Comparison of ENCODE assay signal across 8 cellular contexts in genomic region chr18:58862851-58863538, GRCh38. TPM values are rescaled to one million over a fixed set of nuclear protein-coding genes. Genes with fewer than 3 reads are reported as not detected.
DNase-seq lines count a peak whose midpoint lies in the region; ATAC-seq, FAIRE-seq and TF ChIP-seq lines count a peak whose summit lies in the region.

No MANE protein-coding gene starts in this region.

- H3K9me3 ChIP-seq in astrocyte (ENCODE audit: insufficient read depth, low read depth, low read length) (no peaks in the 10 kb centered on the region), iPS DF 6.9 (ENCODE audit: control insufficient read depth, insufficient read depth, low read length) (no peaks in the 10 kb centered on the region), gastrocnemius medialis (no peaks in the 10 kb centered on the region), HAP-1 (no peaks in the 10 kb centered on the region)

- H3K4me1 ChIP-seq in astrocyte (ENCODE audit: insufficient read depth, low read length) (peaks cover 62% of the 10 kb centered on the region), iPS DF 6.9 (ENCODE audit: control insufficient read depth, insufficient read depth, low read length) (peaks cover 11% of the 10 kb centered on the region; the same call in 1 of the 2 replicates), gastrocnemius medialis (peaks cover 75 to 84% of the 10 kb centered on the region in 2 donors), HAP-1 (peaks cover 44% of the 10 kb centered on the region)

- peak overlapping the region; percentile 23 for H2AFZ ChIP-seq in astrocyte (ENCODE audit: low read depth, low read length)

- WGBS in iPS DF 6.9 (ENCODE audit: insufficient coverage, insufficient read length): no CpG with 5 or more reads among the region's 66 CpGs

- FAIRE-seq in astrocyte (lab: Jason Lieb, UNC): peak; percentile 49

- H3K27me3 ChIP-seq in astrocyte (ENCODE audit: insufficient read depth, low read length) (no peaks in the 10 kb centered on the region), iPS DF 6.9 (ENCODE audit: control insufficient read depth, insufficient read depth, low read length) (no peaks in the 10 kb centered on the region), gastrocnemius medialis (no peaks in the 10 kb centered on the region), HAP-1 (ENCODE audit: low read depth) (no peaks in the 10 kb centered on the region)

- in situ Hi-C loops in gastrocnemius medialis (cut with MboI; ENCODE audit: low sequenced_read_pairs in 4 of 4) (no loop called here), HAP-1 (cut with MboI; ENCODE audit: low sequenced_read_pairs) (no loop called here)

- no peaks in the 10 kb centered on the region for H3K27me3 Mint-ChIP-seq in astrocyte (ENCODE audit: low read depth, unreplicated experiment)

- peak overlapping the region; percentile 52 for H3K4me3 ChIP-seq in astrocyte (ENCODE audit: insufficient read depth, low read depth, low read length)
- H3K4me3 ChIP-seq in iPS DF 6.9 (ENCODE audit: low read length): peak overlapping the region; percentile 72; the same call in 1 of the 2 replicates
- H3K4me3 ChIP-seq in gastrocnemius medialis: peak overlapping the region; percentile 60 to 69 (median 67)
- no peak overlapping the region for H3K4me3 ChIP-seq in HAP-1

- H3K36me3 ChIP-seq in astrocyte (ENCODE audit: insufficient read depth, low read length): peaks cover 4% of the 10 kb centered on the region
- peaks cover 9% of the 10 kb centered on the region; the same call in 1 of the 2 replicates for H3K36me3 ChIP-seq in iPS DF 6.9 (ENCODE audit: control insufficient read depth, insufficient read depth, low read length)
- peaks cover 0 to 8% of the 10 kb centered on the region in 2 donors for H3K36me3 ChIP-seq in gastrocnemius medialis
- no peaks in the 10 kb centered on the region for H3K36me3 ChIP-seq in HAP-1 (replicated peaks)

- no peaks in the 10 kb centered on the region for H3K9me3 Mint-ChIP-seq in astrocyte (ENCODE audit: unreplicated experiment)

- peaks cover 70% of the 10 kb centered on the region for H3K4me1 Mint-ChIP-seq in astrocyte (ENCODE audit: low read depth, unreplicated experiment)

- H3K27ac ChIP-seq in astrocyte (ENCODE audit: low read depth, low read length) (peak overlapping the region; percentile 90), iPS DF 6.9 (ENCODE audit: low read length) (peak overlapping the region; percentile 38), gastrocnemius medialis (peak overlapping the region; percentile 93 to 97 (median 96))

- H3K4me3 Mint-ChIP-seq in astrocyte (ENCODE audit: unreplicated experiment): peak overlapping the region; percentile 92

- peak overlapping the region; percentile 88 for H3K9ac ChIP-seq in astrocyte (ENCODE audit: low read length)

- H3K36me3 Mint-ChIP-seq in astrocyte (ENCODE audit: low read depth, unreplicated experiment): peaks cover 6% of the 10 kb centered on the region

- peak; percentile 35 to 37 for ATAC-seq in gastrocnemius medialis

- no peaks in the 10 kb centered on the region for H4K20me1 ChIP-seq in astrocyte (ENCODE audit: insufficient read depth, low read length)

- DNase-seq in C1 segment of cervical spinal cord (lab: John Stamatoyannopoulos, UW) (peak in 13 of 14 donors; percentile 5 to 77 (median 54)), GM19238 (ENCODE audit: insufficient read length, low spot score) (peak; percentile 41), NCI-H510A treated with DMSO at 0.1 percent for 48 hours (lab: John Stamatoyannopoulos, UW) (peak; percentile 66), astrocyte (ENCODE audit: low read depth) (peak; percentile 65), iPS DF 6.9 (ENCODE audit: low read depth, low spot score) (no peak), gastrocnemius medialis (peak in 1 of 2 donors; percentile 28), UCSD-AML1 (lab: John Stamatoyannopoulos, UW; ENCODE audit: unreplicated experiment) (no peak), HAP-1 (ENCODE audit: low spot score in 2 of 2) (no peak)

- peaks cover 55% of the 10 kb centered on the region for H3K79me2 ChIP-seq in astrocyte (ENCODE audit: insufficient read depth, low read length)

- intact Hi-C loops in gastrocnemius medialis (cut with DNase I; ENCODE audit: low total_unique reads): loop anchor here (5.0 kb wide), 2 partner anchors 71 to 129 kb away; no protein-coding TSS in a partner anchor

- H3K27ac Mint-ChIP-seq in astrocyte (ENCODE audit: unreplicated experiment): peak overlapping the region; percentile 99

- TF ChIP-seq CTCF in astrocyte (IDR thresholded peaks at IDR 0.05; ENCODE audit: insufficient read depth, low read depth, low read length): no peak
- TF ChIP-seq CTCF in gastrocnemius medialis (IDR thresholded peaks at IDR 0.05 in 4 of 5, conservative IDR thresholded peaks at IDR 0.05 in 1 of 5): no peak

- TF ChIP-seq POLR2A in gastrocnemius medialis (IDR thresholded peaks at IDR 0.05): no peak

- peak overlapping the region; percentile 85 for H3K4me2 ChIP-seq in astrocyte (ENCODE audit: low read length)

RNA-seq across cellular contexts. Expression of gene ZNF532, which starts 1.7 kb away (rescaled TPM):
- total RNA-seq in astrocyte: 128 and 135 TPM in 2 replicates
- total RNA-seq in gastrocnemius medialis: 100 to 1,000 TPM in 1 of 4 donors, 10 to 100 TPM in 3; 54.7 to 124 (median 91.2) TPM

Comparison
In these comparisons a context has a peak if more than half of its experiments do, and no peak if none do; other contexts are left out.
1. DNase-seq: peak in C1 segment of cervical spinal cord (13 of 14), GM19238 (single experiment), NCI-H510A treated with DMSO at 0.1 percent for 48 hours (single experiment) and astrocyte (single experiment); none in iPS DF 6.9 (single experiment), UCSD-AML1 (single experiment) and HAP-1 (0 of 2).
2. H3K27ac ChIP-seq: peak in every context shown above with its lines; median percentile 96 in gastrocnemius medialis; 90 in astrocyte; 38 in iPS DF 6.9.